ENCODE assay signal across 1 cellular context in genomic region chr1:45765999-45766792, GRCh38.
TF ChIP-seq lines count a peak whose summit lies in the region.

No MANE protein-coding gene starts in this region.

TF ChIP-seq in K562, 482 proteins besides CTCF, POLR2A, EP300 and RAD21 (continued from another document):
- TF ChIP-seq ARID3B (CRISPR knock-in tag; IDR thresholded peaks at IDR 0.05; ENCODE audit: borderline replicate concordance) (no peak), CEBPB (tag; IDR thresholded peaks at IDR 0.05) (peak; percentile 75), DPF2 (IDR thresholded peaks at IDR 0.05) (0 out of 2 replicates have a peak, but pooled peaks have one; percentile 31), ADNP (tag; IDR thresholded peaks at IDR 0.05) (no peak), ARID1B (IDR thresholded peaks at IDR 0.05) (peak; percentile 27; the same call in 1 of the 2 replicates), BRD9 (IDR thresholded peaks at IDR 0.05; ENCODE audit: low read depth, partially characterized antibody) (no peak), MAFG (tag; conservative IDR thresholded peaks at IDR 0.05) (peak; percentile 36; the same call in 1 of the 2 replicates), THRA (IDR thresholded peaks at IDR 0.05) (peak; percentile 31; the same call in 1 of the 2 replicates), CBFA2T3 (IDR thresholded peaks at IDR 0.05) (0 out of 2 replicates have a peak, but pooled peaks have one; percentile 48)
